ENCODE assay signal across 23 cellular contexts in genomic region chr3:171371354-171371753, GRCh38.
DNase-seq lines count a peak whose midpoint lies in the region; ATAC-seq and TF ChIP-seq lines count a peak whose summit lies in the region.
"Had no signal": no experiment of that assay in that cellular context is flagged by ENCODE, and none has a peak within 500 bp of the region (broad histone marks: within the 10 kb centered on the region; RNA-seq: fewer than 3 reads in every experiment).

No MANE protein-coding gene starts in this region.

- peaks cover 19% of the 10 kb centered on the region; the same call in 1 of the 2 replicates for H3F3A ChIP-seq in PC-9 (ENCODE audit: insufficient read depth, low read depth)

- CTCF ChIA-PET in PC-9 (lab: Charles Lee), result no interaction called here

- no peak overlapping the region for H3K4me3 ChIP-seq in CD4-positive, CD25-positive, alpha-beta regulatory T cell (ENCODE audit: low read depth, low read length)
- H3K4me3 ChIP-seq in PC-9 (no peak overlapping the region), colonic mucosa (no peak overlapping the region), mesenchymal stem cell (ENCODE audit: insufficient read depth in 1 of 2, low read depth in 1 of 2, low read length in 2 of 2) (no peak overlapping the region), hepatocyte (no peak overlapping the region)
- H3K4me3 ChIP-seq: GM23248, MG63 had no signal

- H3K4me2 ChIP-seq in PC-9 (peak overlapping the region; percentile 15), mesenchymal stem cell (ENCODE audit: low read length, poor library complexity, severe bottlenecking) (no peak overlapping the region), hepatocyte (no peak overlapping the region)

- no peak overlapping the region for H3K14ac ChIP-seq in mesenchymal stem cell (ENCODE audit: low read length in 2 of 2)

- H2AK5ac ChIP-seq in mesenchymal stem cell (ENCODE audit: low read length, severe bottlenecking), result peak overlapping the region; percentile 13

- POLR2A ChIA-PET in PC-9 (lab: Charles Lee; ENCODE audit: unreplicated experiment), result interaction anchor here (0.6 to 0.7 kb wide), 3 partner anchors 44 to 440 kb away, joined by 5 to 8 read pairs (median 7); no protein-coding TSS in a partner anchor

- H3K79me1 ChIP-seq in mesenchymal stem cell (replicated peaks; ENCODE audit: low read length, poor library complexity, severe bottlenecking), result peaks cover 22% of the 10 kb centered on the region

- H2AFZ ChIP-seq in PC-9, result no peak overlapping the region; the same call in 1 of the 2 replicates
- no peak overlapping the region for H2AFZ ChIP-seq in mesenchymal stem cell (ENCODE audit: low read depth, low read length)
- H2AFZ ChIP-seq in hepatocyte, result no peak overlapping the region
- H2AFZ ChIP-seq: GM23248 had no signal

- H3K27me3 ChIP-seq in CD4-positive, CD25-positive, alpha-beta regulatory T cell (ENCODE audit: control insufficient read depth, insufficient read depth, low read length), result no peaks in the 10 kb centered on the region
- H3K27me3 ChIP-seq in PC-9 (ENCODE audit: insufficient read depth, low read depth) (no peaks in the 10 kb centered on the region), colonic mucosa (no peaks in the 10 kb centered on the region), mesenchymal stem cell (ENCODE audit: control insufficient read depth in 1 of 2, insufficient read depth in 1 of 2, low read length in 2 of 2) (no peaks in the 10 kb centered on the region), hepatocyte (no peaks in the 10 kb centered on the region)
- H3K27me3 ChIP-seq: MG63 had no signal

- H3K4ac ChIP-seq in mesenchymal stem cell (ENCODE audit: low read depth in 1 of 2, low read length in 2 of 2), result no peak overlapping the region

- H2BK5ac ChIP-seq in mesenchymal stem cell (ENCODE audit: low read depth, low read length, poor library complexity, severe bottlenecking), result no peak overlapping the region

- peaks cover 27% of the 10 kb centered on the region for H3K4me1 ChIP-seq in CD4-positive, CD25-positive, alpha-beta regulatory T cell (ENCODE audit: control insufficient read depth, insufficient read depth, low read length, poor library complexity, severe bottlenecking)
- H3K4me1 ChIP-seq in PC-9 (replicated peaks; ENCODE audit: insufficient read depth) (peaks cover 48% of the 10 kb centered on the region), colonic mucosa (no peaks in the 10 kb centered on the region), mesenchymal stem cell (ENCODE audit: control insufficient read depth, insufficient read depth, low read depth, low read length) (peaks cover 9% of the 10 kb centered on the region), hepatocyte (ENCODE audit: insufficient read depth) (peaks cover 13% of the 10 kb centered on the region)

- H3K9me3 ChIP-seq in CD4-positive, CD25-positive, alpha-beta regulatory T cell (ENCODE audit: control insufficient read depth in 2 of 2, low read length in 2 of 2), result no peaks in the 10 kb centered on the region
- H3K9me3 ChIP-seq in PC-9 (ENCODE audit: insufficient read depth, low read depth) (no peaks in the 10 kb centered on the region), colonic mucosa (no peaks in the 10 kb centered on the region), mesenchymal stem cell (ENCODE audit: control insufficient read depth, low read length) (no peaks in the 10 kb centered on the region), hepatocyte (ENCODE audit: low read depth) (no peaks in the 10 kb centered on the region)
- H3K9me3 ChIP-seq: MG63 had no signal

- H4K20me1 ChIP-seq in PC-9 (ENCODE audit: insufficient read depth) (no peaks in the 10 kb centered on the region), hepatocyte (ENCODE audit: insufficient read depth, poor library complexity, severe bottlenecking) (no peaks in the 10 kb centered on the region)

- no peak overlapping the region for H2BK120ac ChIP-seq in mesenchymal stem cell (ENCODE audit: low read depth, low read length)

- H4K8ac ChIP-seq in mesenchymal stem cell (ENCODE audit: low read length), result no peak overlapping the region

- no TSS peak for BruUV-seq in PC-9 (replicated peaks; lab: Mats Ljungman, UMichigan)

- no peak overlapping the region for H3K27ac ChIP-seq in CD4-positive, CD25-positive, alpha-beta regulatory T cell (ENCODE audit: insufficient read depth, low read length, poor library complexity, severe bottlenecking)
- H3K27ac ChIP-seq in PC-9, result peak overlapping the region; percentile 28
- no peak overlapping the region for H3K27ac ChIP-seq in colonic mucosa
- no peak overlapping the region for H3K27ac ChIP-seq in mesenchymal stem cell (ENCODE audit: low read length, poor library complexity, severe bottlenecking)
- no peak overlapping the region for H3K27ac ChIP-seq in hepatocyte
- H3K27ac ChIP-seq: 22Rv1, C4-2B, GM23248, RWPE1 had no signal

- H2BK15ac ChIP-seq in mesenchymal stem cell (ENCODE audit: low read depth, poor library complexity, severe bottlenecking), result no peak overlapping the region

- H3K18ac ChIP-seq in mesenchymal stem cell (ENCODE audit: low read depth in 1 of 2, low read length in 2 of 2), result no peak overlapping the region

- peaks cover 17% of the 10 kb centered on the region for H3K36me3 ChIP-seq in CD4-positive, CD25-positive, alpha-beta regulatory T cell (ENCODE audit: control insufficient read depth, insufficient read depth, low read length)
- H3K36me3 ChIP-seq in PC-9 (ENCODE audit: low read depth) (no peaks in the 10 kb centered on the region; the same call in 1 of the 2 replicates), colonic mucosa (no peaks in the 10 kb centered on the region), mesenchymal stem cell (ENCODE audit: control insufficient read depth in 1 of 2, insufficient read depth in 2 of 2, low read depth in 1 of 2, low read length in 2 of 2) (no peaks in the 10 kb centered on the region), hepatocyte (replicated peaks; ENCODE audit: insufficient read depth, low read depth) (no peaks in the 10 kb centered on the region)
- H3K36me3 ChIP-seq: MG63 had no signal

- H3K36me3 Mint-ChIP-seq in CD4-positive, CD25-positive, alpha-beta regulatory T cell, result peaks cover 12% of the 10 kb centered on the region

- H3K4me1 Mint-ChIP-seq in CD4-positive, CD25-positive, alpha-beta regulatory T cell, result peaks cover 8 to 39% (median 21%) of the 10 kb centered on the region in 4 donors
- H3K4me1 Mint-ChIP-seq: B cell had no signal

- no peak for DNase-seq in CD4-positive, CD25-positive, alpha-beta regulatory T cell
- DNase-seq in PC-9 (peak; percentile 33 to 77), colonic mucosa (peak; percentile 25), mesenchymal stem cell (no peak), Right ventricle myocardium superior (no peak), hepatocyte (ENCODE audit: low spot score) (no peak), NCI-H510A (lab: John Stamatoyannopoulos, UW) (no peak)
- DNase-seq: GM23248; H9; IMR-90; KG1; MG63; NCI-H2029; NCI-H446; NCI-H526; NK-92 treated with Interleukin-12 subunit alpha and Interleukin-12 subunit beta, amount 100 ng/mL, for 24 hours; SHP77 treated with DMSO at 0.1 percent for 48 hours had no signal

- intact Hi-C loops in PC-9 (cut with micrococcal nuclease; ENCODE audit: unreplicated experiment), result no loop called here
- intact Hi-C loops in colonic mucosa (cut with DNase I), result no loop called here
- intact Hi-C loops in Right ventricle myocardium superior (cut with DNase I), result no loop called here

- H3K79me2 ChIP-seq in PC-9 (ENCODE audit: low read depth) (peaks cover 45% of the 10 kb centered on the region), hepatocyte (peaks cover 32% of the 10 kb centered on the region)

- no peaks in the 10 kb centered on the region for H3K9me3 Mint-ChIP-seq in CD4-positive, CD25-positive, alpha-beta regulatory T cell
- H3K9me3 Mint-ChIP-seq: H9 had no signal

- no peak for ATAC-seq in CD4-positive, CD25-positive, alpha-beta regulatory T cell (ENCODE audit: low read depth in 2 of 2)
- no peak for ATAC-seq in Right ventricle myocardium superior (ENCODE audit: poor library complexity)
- no peak for ATAC-seq in HG03039 (IDR thresholded peaks at IDR 0.05; ENCODE audit: unreplicated experiment)
- ATAC-seq: Panc1 had no signal

- no peak overlapping the region for H3K4me3 Mint-ChIP-seq in CD4-positive, CD25-positive, alpha-beta regulatory T cell
- H3K4me3 Mint-ChIP-seq: B cell, H9 had no signal

- H2BK12ac ChIP-seq in mesenchymal stem cell (ENCODE audit: low read length in 2 of 2), result no peak overlapping the region

- no peak overlapping the region for H3K23ac ChIP-seq in mesenchymal stem cell (ENCODE audit: low read length in 2 of 2)

- WGBS in mesenchymal stem cell, result 100% methylated on average over 1 of the region's 3 CpGs
- WGBS in hepatocyte (ENCODE audit: low lambda C conversion rate, missing lambda C conversion rate), result 66% methylated on average over 3 of the region's 3 CpGs

- no peak for TF ChIP-seq CTCF in PC-9 (conservative IDR thresholded peaks at IDR 0.05)
- no peak for TF ChIP-seq CTCF in colonic mucosa (IDR thresholded peaks at IDR 0.05)
- no peak for TF ChIP-seq CTCF in hepatocyte (IDR thresholded peaks at IDR 0.05; ENCODE audit: poor library complexity)

- H3K9ac ChIP-seq in colonic mucosa (ENCODE audit: low read depth in 2 of 2, low read length in 2 of 2) (no peak overlapping the region), mesenchymal stem cell (ENCODE audit: low read length) (no peak overlapping the region)
- H3K9ac ChIP-seq: GM23248 had no signal

- H3K27ac Mint-ChIP-seq in CD4-positive, CD25-positive, alpha-beta regulatory T cell, result peak overlapping the region in 2 of 3 donors; percentile 9 to 51
- H3K27ac Mint-ChIP-seq: B cell had no signal

- no peaks in the 10 kb centered on the region for H3K27me3 Mint-ChIP-seq in CD4-positive, CD25-positive, alpha-beta regulatory T cell
- H3K27me3 Mint-ChIP-seq: B cell had no signal

- H3K9me2 ChIP-seq in PC-9 (ENCODE audit: insufficient read depth) (no peaks in the 10 kb centered on the region), hepatocyte (replicated peaks; ENCODE audit: insufficient read depth) (no peaks in the 10 kb centered on the region)

- H4K91ac ChIP-seq in mesenchymal stem cell (ENCODE audit: low read length), result no peak overlapping the region

Comparison
In these comparisons a context has a peak if more than half of its experiments do, and no peak if none do; other contexts are left out.
1. DNase-seq: peak in PC-9 (2 of 2) and colonic mucosa (single experiment); none in CD4-positive, CD25-positive, alpha-beta regulatory T cell (0 of 3), mesenchymal stem cell (single experiment), Right ventricle myocardium superior (single experiment), hepatocyte (single experiment) and NCI-H510A (single experiment).